9 cellular contexts compared by ENCODE assay signal in the genomic region with DNA sequence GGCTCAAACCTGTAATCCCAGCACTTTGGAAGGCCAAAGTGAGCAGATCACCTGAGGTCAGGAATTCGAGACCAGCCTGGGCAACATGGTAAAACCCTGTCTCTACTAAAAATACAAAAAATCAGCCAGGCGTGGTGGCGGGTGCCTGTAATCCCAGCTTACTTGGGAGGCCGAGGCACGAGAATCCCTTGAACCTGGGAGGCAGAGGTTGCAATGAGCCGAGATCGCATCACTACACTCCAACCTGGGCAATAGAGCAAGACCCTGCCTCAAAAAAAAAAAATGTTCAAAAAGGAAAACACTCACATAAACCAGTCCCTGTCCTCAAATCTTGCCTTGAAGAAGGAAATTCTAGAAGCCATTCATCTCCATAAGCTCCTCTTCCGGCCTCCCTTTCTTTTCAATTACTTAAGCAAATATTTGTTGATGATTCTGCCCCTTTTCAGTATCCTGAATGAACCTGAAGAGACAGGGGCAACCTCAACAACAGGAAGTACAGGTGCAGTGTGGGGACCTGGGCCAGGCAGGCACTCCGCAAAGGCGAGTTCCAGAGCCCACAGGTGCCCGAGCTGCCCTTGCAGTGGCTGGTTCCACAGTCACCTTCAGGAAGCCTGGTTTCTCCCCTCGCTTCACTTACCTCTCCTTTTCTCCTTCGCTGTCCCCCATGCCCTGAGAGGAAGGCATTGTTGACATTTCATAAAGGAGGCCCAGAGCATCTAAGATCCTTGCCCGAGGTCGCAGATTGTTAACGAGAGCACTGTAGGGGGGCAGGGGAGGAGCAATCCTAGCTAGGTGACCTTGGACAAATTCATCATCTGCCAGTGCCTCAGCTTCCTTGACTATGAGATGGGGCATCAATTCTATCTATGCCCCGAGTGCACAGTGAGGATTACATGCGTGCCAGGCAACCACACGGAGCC. TPM values are rescaled to one million over a fixed set of nuclear protein-coding genes. Genes with fewer than 3 reads are reported as not detected.
A peak's percentile ranks its signal among the peaks of the same experiment; 100 is the strongest.
DNase-seq lines count a peak whose midpoint lies in the region; ATAC-seq and TF ChIP-seq lines count a peak whose summit lies in the region.
"Had no signal": no experiment of that assay in that cellular context is flagged by ENCODE, and none has a peak within 500 bp of the region (broad histone marks: within the 10 kb centered on the region; RNA-seq: fewer than 3 reads in every experiment).

No MANE protein-coding gene starts in this region.

- ATAC-seq in GM21717 (IDR thresholded peaks at IDR 0.05; ENCODE audit: unreplicated experiment): no peak

- peak overlapping the region; percentile 11; the same call in 1 of the 2 replicates for H2AFZ ChIP-seq in PC-9
- H2AFZ ChIP-seq: hepatocyte had no signal

- no peak for TF ChIP-seq POLR2A in adrenal gland (IDR thresholded peaks at IDR 0.05)

- no peaks in the 10 kb centered on the region for H3K9me2 ChIP-seq in PC-9 (ENCODE audit: insufficient read depth)

- H3K36me3 ChIP-seq in PC-9 (ENCODE audit: low read depth): no peaks in the 10 kb centered on the region
- H3K36me3 ChIP-seq in adrenal gland (replicated peaks in 1 of 2): no peaks in the 10 kb centered on the region

- WGBS in adrenal gland, 4 donors: 86 to 90% (median 87%) methylated on average over 19 of the region's 19 CpGs

- peaks cover 18% of the 10 kb centered on the region; the same call in 1 of the 2 replicates for H3F3A ChIP-seq in PC-9 (ENCODE audit: insufficient read depth, low read depth)

- POLR2A ChIA-PET in PC-9 (lab: Charles Lee; ENCODE audit: unreplicated experiment): interaction anchor here (0.5 to 0.9 kb wide), 3 partner anchors 15 to 190 kb away, joined by 4 to 7 read pairs (median 6); no protein-coding TSS in a partner anchor

- H4K20me1 ChIP-seq in PC-9 (ENCODE audit: insufficient read depth): no peaks in the 10 kb centered on the region

- H3K79me2 ChIP-seq in PC-9 (ENCODE audit: low read depth): no peaks in the 10 kb centered on the region
- H3K79me2 ChIP-seq: hepatocyte had no signal

- no peak overlapping the region for H3K4me3 ChIP-seq in PC-9
- no peak overlapping the region for H3K4me3 ChIP-seq in adrenal gland
- H3K4me3 ChIP-seq: hepatocyte had no signal

- intact Hi-C loops in PC-9 (cut with micrococcal nuclease; ENCODE audit: unreplicated experiment): no loop called here
- intact Hi-C loops in adrenal gland (cut with DNase I): no loop called here

- DNase-seq in stimulated activated naive CD4-positive, alpha-beta T cell (lab: John Stamatoyannopoulos, UW): peak in 5 of 6 experiments; percentile 33 to 76 (median 66)
- DNase-seq in stimulated activated naive CD4-positive, alpha-beta T cell treated with Interleukin-2 at 50 U/mL for 16 hours (lab: John Stamatoyannopoulos, UW): no peak
- DNase-seq in PC-9 (peak in 1 of 2 experiments; percentile 39), hepatic stellate cell (ENCODE audit: low spot score) (no peak), adrenal gland (no peak)
- DNase-seq in effector CD4-positive, alpha-beta T cell: peak; percentile 38
- DNase-seq in stimulated activated CD4-positive, alpha-beta T cell treated with anti-CD3 and anti-CD28 coated beads, Interleukin-4, amount 100 ng/mL, for 24 hours: no peak

- peak overlapping the region; percentile 13 for H3K27ac ChIP-seq in PC-9
- H3K27ac ChIP-seq in adrenal gland: no peak overlapping the region
- H3K27ac ChIP-seq: hepatocyte had no signal

- TF ChIP-seq CTCF in PC-9 (conservative IDR thresholded peaks at IDR 0.05) (no peak), adrenal gland (IDR thresholded peaks at IDR 0.05) (no peak)

- H3K4me1 ChIP-seq in PC-9 (replicated peaks; ENCODE audit: insufficient read depth) (peaks cover 19% of the 10 kb centered on the region), adrenal gland (replicated peaks in 1 of 2) (no peaks in the 10 kb centered on the region)

- H3K27me3 ChIP-seq in PC-9 (ENCODE audit: insufficient read depth, low read depth) (no peaks in the 10 kb centered on the region), adrenal gland (no peaks in the 10 kb centered on the region)
- H3K27me3 ChIP-seq: hepatocyte had no signal

- CTCF ChIA-PET in PC-9 (lab: Charles Lee): no interaction called here

- peak overlapping the region; percentile 48 for H3K4me2 ChIP-seq in PC-9
- H3K4me2 ChIP-seq: hepatocyte had no signal

- BruUV-seq in PC-9 (replicated peaks; lab: Mats Ljungman, UMichigan): no TSS peak

- H3K9me3 ChIP-seq in PC-9 (ENCODE audit: insufficient read depth, low read depth): no peaks in the 10 kb centered on the region
- no peaks in the 10 kb centered on the region for H3K9me3 ChIP-seq in adrenal gland (replicated peaks in 1 of 3)

RNA-seq across cellular contexts. Expression of a gene that starts 8.9 kb away (rescaled TPM):
- not detected in 2 replicates for total RNA-seq in PC-9 (2021)
- total RNA-seq in adrenal gland: 1 to 10 TPM in 2 of 8 donors, under 1 TPM in 2, not detected in 4; 0.47 to 1.5 (median 0.91) TPM
- under 1 TPM in 2 of 3 donors, not detected in 1; 0.15 to 0.27 TPM for polyA plus RNA-seq in adrenal gland

RNA-seq across cellular contexts. Expression of a gene that starts 15.7 kb away (rescaled TPM):
- total RNA-seq in PC-9 (2021) (115 and 126 TPM in 2 replicates), adrenal gland (10 to 100 TPM; 15.8 to 80.4 (median 57.4) TPM)
- 10 to 100 TPM; 20.8 to 96.9 (median 48.1) TPM for polyA plus RNA-seq in adrenal gland

RNA-seq across cellular contexts. Expression of a gene that starts 26.2 kb away (rescaled TPM):
- total RNA-seq in PC-9 (2021) (100 and 112 TPM in 2 replicates), adrenal gland (100 to 1,000 TPM in 2 of 8 donors, 10 to 100 TPM in 6; 76.0 to 135 (median 85.1) TPM)
- polyA plus RNA-seq in adrenal gland: 100 to 1,000 TPM in 1 of 3 donors, 10 to 100 TPM in 2; 82.5 to 122 (median 85.3) TPM

RNA-seq across cellular contexts. Expression of a gene that starts 43.2 kb away (rescaled TPM):
- not detected in 2 replicates for total RNA-seq in PC-9 (2021)
- 1 to 10 TPM in 2 of 8 donors, under 1 TPM in 5, not detected in 1; 0.38 to 1.8 (median 0.78) TPM for total RNA-seq in adrenal gland
- polyA plus RNA-seq in adrenal gland: under 1 TPM; 0.16 to 0.57 (median 0.54) TPM

Comparison
In these comparisons a context has a peak if more than half of its experiments do, and no peak if none do; other contexts are left out.
1. DNase-seq: peak in stimulated activated naive CD4-positive, alpha-beta T cell (5 of 6) and effector CD4-positive, alpha-beta T cell (single experiment); none in stimulated activated naive CD4-positive, alpha-beta T cell treated with Interleukin-2 at 50 U/mL for 16 hours (single experiment), stimulated activated CD4-positive, alpha-beta T cell treated with anti-CD3 and anti-CD28 coated beads, Interleukin-4, amount 100 ng/mL, for 24 hours (single experiment), hepatic stellate cell (single experiment) and adrenal gland (0 of 7).